ENCODE assay signal across 1 cellular context in the genomic region with DNA sequence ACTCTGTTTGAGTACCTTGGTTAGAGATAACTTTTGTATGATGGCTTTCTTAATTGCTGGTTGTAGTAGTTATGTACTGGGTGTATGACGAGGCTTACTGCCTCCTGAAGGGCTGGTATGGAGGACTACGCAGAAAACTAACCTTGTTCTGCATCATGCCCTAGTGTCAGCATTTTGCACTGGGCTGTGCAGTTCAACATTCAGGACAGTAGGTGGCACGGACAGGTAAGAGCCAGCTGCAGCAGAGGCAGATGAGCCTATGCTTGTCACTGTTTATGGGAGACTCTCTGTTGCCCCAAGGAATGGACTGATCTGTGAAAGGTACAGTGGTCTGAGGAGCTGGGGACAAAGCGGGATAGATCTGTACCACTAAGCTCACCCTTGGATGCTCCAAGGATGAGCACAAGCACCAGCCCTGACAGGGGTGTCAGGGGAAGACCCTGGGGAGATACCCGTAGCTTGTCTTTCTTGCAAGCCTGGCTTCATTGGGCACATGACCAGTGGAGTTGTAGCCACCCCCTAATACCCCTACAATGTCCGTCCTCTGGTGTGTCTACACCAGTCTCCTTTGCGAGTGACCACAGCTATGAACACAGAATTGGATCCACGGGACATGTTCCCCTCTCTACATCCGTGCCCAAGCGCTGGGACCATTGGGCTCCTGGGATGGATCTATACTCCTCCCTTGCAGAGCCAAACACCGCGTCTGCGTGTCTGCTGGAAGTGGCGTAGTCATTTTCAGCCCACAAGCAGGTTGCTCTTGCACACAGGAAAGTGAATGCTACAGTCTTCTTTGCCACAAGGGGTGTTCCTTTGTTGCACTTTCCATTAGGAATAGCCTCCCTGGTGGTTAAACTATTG.
TF ChIP-seq lines count a peak whose summit lies in the region.

No MANE protein-coding gene starts in this region.

TF ChIP-seq in HEK293, 187 proteins besides CTCF, POLR2A, EP300 and RAD21 (continued from another document):
- no peak for TF ChIP-seq FEZF1 (tag by site-specific recombination; IDR thresholded peaks at IDR 0.05)
- no peak for TF ChIP-seq SP3 (tag by site-specific recombination; IDR thresholded peaks at IDR 0.05)
- no peak for TF ChIP-seq ZNF544 (tag by site-specific recombination; IDR thresholded peaks at IDR 0.05)
